ENCODE assay signal across 9 cellular contexts in genomic region chr14:66508846-66509621, GRCh38. TPM values are rescaled to one million over a fixed set of nuclear protein-coding genes. Genes with fewer than 3 reads are reported as not detected.
A peak's percentile ranks its signal among the peaks of the same experiment; 100 is the strongest.
DNase-seq lines count a peak whose midpoint lies in the region; ATAC-seq and TF ChIP-seq lines count a peak whose summit lies in the region.
"Had no signal": no experiment of that assay in that cellular context is flagged by ENCODE, and none has a peak within 500 bp of the region (broad histone marks: within the 10 kb centered on the region; RNA-seq: fewer than 3 reads in every experiment).

No MANE protein-coding gene starts in this region.

- no peak overlapping the region for H2BK20ac ChIP-seq in H9 (ENCODE audit: low read depth, low read length, poor library complexity, severe bottlenecking)

- no peak overlapping the region for H2BK15ac ChIP-seq in H9 (ENCODE audit: low read depth, low read length)

- no peak overlapping the region for H4K5ac ChIP-seq in H9 (ENCODE audit: insufficient read length, low read depth, low read length)

- peak; percentile 4 for ATAC-seq in esophagus mucosa

- H3K18ac ChIP-seq in H9 (ENCODE audit: insufficient read length, low read depth, low read length) = no peak overlapping the region

- peaks cover 34% of the 10 kb centered on the region for H3K27me3 Mint-ChIP-seq in H9 (ENCODE audit: low read depth)
- H3K27me3 Mint-ChIP-seq in activated T-cell treated with anti-CD3 and anti-CD28 coated beads, Interleukin-2, amount 50 U/mL, for 24 hours = peaks cover 3% of the 10 kb centered on the region
- peaks cover 27% of the 10 kb centered on the region for H3K27me3 Mint-ChIP-seq in stimulated activated naive CD8-positive, alpha-beta T cell treated with anti-CD3 and anti-CD28 coated beads, Interleukin-15, Interleukin-2, amounts not matched to agents 100 ng/mL and 50 ng/mL, for 24 hours

- H3K14ac ChIP-seq in H9 (ENCODE audit: insufficient read depth, low read length) = peak overlapping the region; percentile 34; the same call in 1 of the 2 replicates

- H3K4me1 Mint-ChIP-seq in H9 = peaks cover 13 to 14% of the 10 kb centered on the region in 2 experiments; a peak in 3 of 4 replicates
- peaks cover 48% of the 10 kb centered on the region for H3K4me1 Mint-ChIP-seq in activated T-cell treated with anti-CD3 and anti-CD28 coated beads, Interleukin-2, amount 50 U/mL, for 24 hours (ENCODE audit: low read depth)
- peaks cover 41% of the 10 kb centered on the region for H3K4me1 Mint-ChIP-seq in stimulated activated naive CD8-positive, alpha-beta T cell treated with anti-CD3 and anti-CD28 coated beads, Interleukin-15, Interleukin-2, amounts not matched to agents 100 ng/mL and 50 ng/mL, for 24 hours (ENCODE audit: low read depth)

- no peaks in the 10 kb centered on the region; a peak in 1 of 7 replicates for H3K36me3 Mint-ChIP-seq in H9 (ENCODE audit: insufficient read depth in 1 of 3, low read depth in 3 of 3)
- peaks cover 17% of the 10 kb centered on the region for H3K36me3 Mint-ChIP-seq in activated T-cell treated with anti-CD3 and anti-CD28 coated beads, Interleukin-2, amount 50 U/mL, for 24 hours (ENCODE audit: low read depth)
- H3K36me3 Mint-ChIP-seq in stimulated activated naive CD8-positive, alpha-beta T cell treated with anti-CD3 and anti-CD28 coated beads, Interleukin-15, Interleukin-2, amounts not matched to agents 100 ng/mL and 50 ng/mL, for 24 hours (ENCODE audit: low read depth) = no peaks in the 10 kb centered on the region

- H2BK12ac ChIP-seq in H9 (ENCODE audit: insufficient read length, low read depth, low read length) = no peak overlapping the region

- H3K9me3 Mint-ChIP-seq in H9 = no peaks in the 10 kb centered on the region; a peak in 1 of 5 replicates
- no peaks in the 10 kb centered on the region for H3K9me3 Mint-ChIP-seq in activated T-cell treated with anti-CD3 and anti-CD28 coated beads, Interleukin-2, amount 50 U/mL, for 24 hours
- no peaks in the 10 kb centered on the region for H3K9me3 Mint-ChIP-seq in stimulated activated naive CD8-positive, alpha-beta T cell treated with anti-CD3 and anti-CD28 coated beads, Interleukin-15, Interleukin-2, amounts not matched to agents 100 ng/mL and 50 ng/mL, for 24 hours

- no peaks in the 10 kb centered on the region for H3K79me1 ChIP-seq in H9 (ENCODE audit: insufficient read depth, low read depth, low read length, poor library complexity, severe bottlenecking)

- no peaks in the 10 kb centered on the region for H4K20me1 ChIP-seq in H9 (ENCODE audit: control insufficient read depth, insufficient read depth, insufficient read length)

- H3K36me3 ChIP-seq in muscle layer of colon (ENCODE audit: insufficient read depth, low read length) = no peaks in the 10 kb centered on the region

- DNase-seq in ELR (ENCODE audit: low read depth) = peak; percentile 50
- peak; percentile 31 for DNase-seq in H9
- DNase-seq in NCI-H526 (lab: John Stamatoyannopoulos, UW) = peak; percentile 73 to 74
- DNase-seq in activated T-cell treated with anti-CD3 and anti-CD28 coated beads, Interleukin-2, amount 50 U/mL, for 24 hours = peak; percentile 78
- DNase-seq in NCI-H446 treated with DMSO at 0.1 percent for 48 hours (lab: John Stamatoyannopoulos, UW) = no peak

- no peak overlapping the region for H2BK120ac ChIP-seq in H9 (ENCODE audit: low read depth, low read length, poor library complexity, severe bottlenecking)

- H3K9ac ChIP-seq in H9 (ENCODE audit: extremely low read depth, insufficient read length, low read length) (peak overlapping the region; percentile 63), muscle layer of colon (ENCODE audit: low read length) (peak overlapping the region; percentile 89)

- no peak overlapping the region for H4K91ac ChIP-seq in H9 (ENCODE audit: insufficient read length, low read depth, low read length)

- no peak for TF ChIP-seq CTCF in H9 (conservative IDR thresholded peaks at IDR 0.05)

- no peak overlapping the region for H3K56ac ChIP-seq in H9 (ENCODE audit: insufficient read length, low read depth, low read length)

- H3K9me3 ChIP-seq in H9 (ENCODE audit: control insufficient read depth, low read depth, low read length) = no peaks in the 10 kb centered on the region
- no peaks in the 10 kb centered on the region for H3K9me3 ChIP-seq in muscle layer of colon (ENCODE audit: low read length)

- H3K23ac ChIP-seq in H9 (ENCODE audit: insufficient read length, low read depth, low read length) = no peak overlapping the region

- H3K4me1 ChIP-seq in H9 (ENCODE audit: insufficient read depth, low read length) (no peaks in the 10 kb centered on the region), muscle layer of colon (ENCODE audit: insufficient read depth, low read length) (peaks cover 12% of the 10 kb centered on the region)

- no peak overlapping the region for H2AK5ac ChIP-seq in H9 (ENCODE audit: insufficient read length, low read length)

- H4K8ac ChIP-seq in H9 (replicated peaks; ENCODE audit: insufficient read length, low read depth, low read length) = no peak overlapping the region

- H3K23me2 ChIP-seq in H9 (ENCODE audit: insufficient read length, low read depth, low read length, poor library complexity, severe bottlenecking) = peaks cover 14% of the 10 kb centered on the region

- H3K79me2 ChIP-seq in H9 (ENCODE audit: insufficient read depth, low read length) = no peaks in the 10 kb centered on the region; the same call in 1 of the 2 replicates

- no peaks in the 10 kb centered on the region; the same call in 1 of the 2 replicates for H3K27me3 ChIP-seq in H9 (ENCODE audit: insufficient read depth, low read length)
- H3K27me3 ChIP-seq in muscle layer of colon (ENCODE audit: control insufficient read depth in 1 of 2, insufficient read depth in 2 of 2, low read length in 2 of 2) = no peaks in the 10 kb centered on the region

- H3K27ac ChIP-seq in H9 (ENCODE audit: insufficient read length, low read depth, low read length) (no peak overlapping the region), muscle layer of colon (ENCODE audit: low read depth, low read length) (peak overlapping the region; percentile 82)

- H3K4ac ChIP-seq in H9 (ENCODE audit: low read depth, low read length) = no peak overlapping the region

- H3K27ac Mint-ChIP-seq in H9 = 0 out of 7 replicates have a peak overlapping the region, but pooled peaks of 1 of the 3 experiments have one; percentile 48
- H3K27ac Mint-ChIP-seq in activated T-cell treated with anti-CD3 and anti-CD28 coated beads, Interleukin-2, amount 50 U/mL, for 24 hours = peak overlapping the region; percentile 79
- no peak overlapping the region for H3K27ac Mint-ChIP-seq in stimulated activated naive CD8-positive, alpha-beta T cell treated with anti-CD3 and anti-CD28 coated beads, Interleukin-15, Interleukin-2, amounts not matched to agents 100 ng/mL and 50 ng/mL, for 24 hours

- H3K4me3 ChIP-seq in muscle layer of colon (ENCODE audit: low read depth in 1 of 2, low read length in 2 of 2) = peak overlapping the region; percentile 66 to 86

- H3K4me3 Mint-ChIP-seq in H9 = peak overlapping the region; percentile 89 to 92
- peak overlapping the region; percentile 91 for H3K4me3 Mint-ChIP-seq in activated T-cell treated with anti-CD3 and anti-CD28 coated beads, Interleukin-2, amount 50 U/mL, for 24 hours
- peak overlapping the region; percentile 85 for H3K4me3 Mint-ChIP-seq in stimulated activated naive CD8-positive, alpha-beta T cell treated with anti-CD3 and anti-CD28 coated beads, Interleukin-15, Interleukin-2, amounts not matched to agents 100 ng/mL and 50 ng/mL, for 24 hours

- no peak overlapping the region for H2BK5ac ChIP-seq in H9 (ENCODE audit: insufficient read length, low read length)

- H2AFZ ChIP-seq in H9 (ENCODE audit: low read length) = no peak overlapping the region

- H3T11ph ChIP-seq in H9 (ENCODE audit: low read length) = no peak overlapping the region

- WGBS in H9 (ENCODE audit: extremely low coverage, insufficient read length, low lambda C conversion rate) = no CpG with 5 or more reads among the region's 57 CpGs

- H3K4me2 ChIP-seq in H9 (ENCODE audit: insufficient read depth, insufficient read length, low read length) = peak overlapping the region; percentile 66

RNA-seq across cellular contexts. Expression of gene GPHN, which starts 1.1 kb away (rescaled TPM):
- total RNA-seq in H9 (2021) (13.9 and 16.1 TPM in 2 replicates), esophagus mucosa (18.4 TPM)

RNA-seq across cellular contexts. Expression of gene CCDC196, which starts 22.9 kb away (rescaled TPM):
- total RNA-seq in H9 (2021) (not detected in 2 replicates), esophagus mucosa (not detected)
- total RNA-seq: dermis microvascular lymphatic vessel endothelial cell had no signal
